Comparison of ENCODE assay signal across 8 cellular contexts in the genomic region with DNA sequence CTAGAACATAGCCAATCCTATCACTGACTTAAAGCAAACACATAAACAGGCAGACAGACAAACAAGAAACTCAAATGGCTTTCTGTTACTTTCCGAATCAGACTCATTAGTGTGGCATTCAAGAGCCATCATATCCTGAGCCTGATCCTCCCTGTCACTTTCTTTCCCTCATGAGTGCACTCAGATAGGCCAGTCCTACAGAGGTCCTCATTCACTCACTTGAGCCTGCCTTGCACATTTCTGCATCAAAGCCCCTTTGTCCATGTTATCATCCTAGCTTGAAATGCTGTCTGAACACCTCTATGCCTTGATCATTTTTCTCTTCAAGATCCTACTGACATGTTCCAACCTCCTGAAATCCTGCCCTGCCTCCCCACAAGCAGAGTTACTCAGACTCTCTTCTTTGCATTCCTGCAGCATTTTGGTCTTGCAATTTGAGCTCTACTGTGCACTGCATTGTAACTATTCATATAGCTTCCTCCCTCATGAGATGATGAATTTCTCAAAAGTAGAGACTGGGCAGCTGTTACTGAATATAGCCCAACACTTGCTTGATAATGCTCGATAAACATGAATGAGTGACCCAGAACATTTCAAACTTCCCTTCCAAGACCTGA.
DNase-seq lines count a peak whose midpoint lies in the region; ATAC-seq and TF ChIP-seq lines count a peak whose summit lies in the region.

No MANE protein-coding gene starts in this region.

- intact Hi-C loops in transverse colon (cut with DNase I; ENCODE audit: low total_unique reads) = no loop called here

- TF ChIP-seq POLR2A in transverse colon (IDR thresholded peaks at IDR 0.05) = no peak

- TF ChIP-seq CTCF in epithelial cell of esophagus (IDR thresholded peaks at IDR 0.05; ENCODE audit: insufficient read depth, low read depth, low read length, missing control alignments) (no peak), transverse colon (IDR thresholded peaks at IDR 0.05) (no peak)

- no peak for TF ChIP-seq EP300 in transverse colon (IDR thresholded peaks at IDR 0.05; ENCODE audit: low read depth)

- in situ Hi-C loops in transverse colon (cut with MboI; ENCODE audit: low pct_ligation_motif_present in 1 of 4, low pct_unique_long_range_greater_than_20kb in 1 of 4, low sequenced_read_pairs in 3 of 4) = loop anchor here in 2 of 4 donors (10.0 kb wide), 1 partner anchor 148 kb away; no protein-coding TSS in a partner anchor

- DNase-seq in activated CD8-positive, alpha-beta memory T cell treated with anti-CD3 and anti-CD28 coated beads for 24 hours = peak; percentile 1
- DNase-seq in activated CD8-positive, alpha-beta memory T cell treated with anti-CD3 and anti-CD28 coated beads, Interleukin-2, amount 50 U/mL, for 48 hours = no peak
- peak; percentile 37 for DNase-seq in epithelial cell of esophagus (ENCODE audit: low read depth)
- no peak for DNase-seq in transverse colon
- DNase-seq in NCI-H2171 (lab: John Stamatoyannopoulos, UW) = no peak
- DNase-seq in germinal center (ENCODE audit: low spot score) = no peak
- DNase-seq in NCI-H2227 (lab: John Stamatoyannopoulos, UW; ENCODE audit: unreplicated experiment) = no peak

- peaks cover 12 to 47% (median 29%) of the 10 kb centered on the region in 4 donors for H3K4me1 ChIP-seq in transverse colon

- H3K36me3 ChIP-seq in transverse colon = no peaks in the 10 kb centered on the region

- no peaks in the 10 kb centered on the region for H3K27me3 ChIP-seq in transverse colon

- H3K27ac ChIP-seq in transverse colon = peak overlapping the region; percentile 39 to 69 (median 46)

- H3K4me3 ChIP-seq in epithelial cell of esophagus (ENCODE audit: low read length) (no peak overlapping the region), transverse colon (no peak overlapping the region)

- H3K9me3 ChIP-seq in transverse colon = no peaks in the 10 kb centered on the region

- 54 to 74% methylated on average over 2 of the region's 2 CpGs for WGBS in transverse colon (ENCODE audit: low coverage in 1 of 2), 2 donors

- peak; percentile 10 for ATAC-seq in HG03571 (IDR thresholded peaks at IDR 0.05; ENCODE audit: unreplicated experiment)

Comparison
In these comparisons a context has a peak if more than half of its experiments do, and no peak if none do; other contexts are left out.
1. DNase-seq: peak in activated CD8-positive, alpha-beta memory T cell treated with anti-CD3 and anti-CD28 coated beads for 24 hours (single experiment) and epithelial cell of esophagus (single experiment); none in activated CD8-positive, alpha-beta memory T cell treated with anti-CD3 and anti-CD28 coated beads, Interleukin-2, amount 50 U/mL, for 48 hours (single experiment), transverse colon (single experiment), NCI-H2171 (single experiment), germinal center (single experiment) and NCI-H2227 (single experiment).